Comparison of ENCODE assay signal across 1 cellular context in genomic region chr5:124825250-124825982, GRCh38.
TF ChIP-seq lines count a peak whose summit lies in the region.

No MANE protein-coding gene starts in this region.

TF ChIP-seq in HepG2, 621 proteins besides CTCF, POLR2A, EP300 and RAD21 (continued from another document):
- TF ChIP-seq ZNF407 (CRISPR knock-in tag; IDR thresholded peaks at IDR 0.05; ENCODE audit: not compliant biosample characterization) (no peak), HNRNPLL (IDR thresholded peaks at IDR 0.05; ENCODE audit: low read depth, low read length, poor library complexity, severe bottlenecking) (no peak), ZNF749 (CRISPR knock-in tag; IDR thresholded peaks at IDR 0.05; ENCODE audit: borderline replicate concordance) (no peak), KDM3A (CRISPR knock-in tag; IDR thresholded peaks at IDR 0.05; ENCODE audit: low read depth) (no peak)
- TF ChIP-seq, protein P1, sequence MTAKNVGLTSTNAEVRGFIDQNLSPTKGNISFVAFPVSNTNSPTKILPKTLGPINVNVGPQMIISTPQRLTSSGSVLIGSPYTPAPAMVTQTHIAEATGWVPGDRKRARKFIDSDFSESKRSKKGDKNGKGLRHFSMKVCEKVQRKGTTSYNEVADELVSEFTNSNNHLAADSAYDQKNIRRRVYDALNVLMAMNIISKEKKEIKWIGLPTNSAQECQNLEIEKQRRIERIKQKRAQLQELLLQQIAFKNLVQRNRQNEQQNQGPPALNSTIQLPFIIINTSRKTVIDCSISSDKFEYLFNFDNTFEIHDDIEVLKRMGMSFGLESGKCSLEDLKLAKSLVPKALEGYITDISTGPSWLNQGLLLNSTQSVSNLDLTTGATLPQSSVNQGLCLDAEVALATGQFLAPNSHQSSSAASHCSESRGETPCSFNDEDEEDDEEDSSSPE (CRISPR knock-in tag; IDR thresholded peaks at IDR 0.05) = no peak
